ENCODE assay signal across 9 cellular contexts in genomic region chr11:44936527-44936926, GRCh38. TPM values are rescaled to one million over a fixed set of nuclear protein-coding genes. Genes with fewer than 3 reads are reported as not detected.
A peak's percentile ranks its signal among the peaks of the same experiment; 100 is the strongest.
DNase-seq lines count a peak whose midpoint lies in the region; ATAC-seq and TF ChIP-seq lines count a peak whose summit lies in the region.
"Had no signal": no experiment of that assay in that cellular context is flagged by ENCODE, and none has a peak within 500 bp of the region (broad histone marks: within the 10 kb centered on the region; RNA-seq: fewer than 3 reads in every experiment).

No MANE protein-coding gene starts in this region.

- H4K20me1 ChIP-seq in SU-DHL-6 (ENCODE audit: low read depth, low read length): no peaks in the 10 kb centered on the region

- H3K4me1 Mint-ChIP-seq in CD8-positive, alpha-beta T cell (ENCODE audit: low read depth): peaks cover 3% of the 10 kb centered on the region

- no peaks in the 10 kb centered on the region for H3K36me3 Mint-ChIP-seq in CD8-positive, alpha-beta T cell
- H3K36me3 Mint-ChIP-seq: activated naive CD8-positive, alpha-beta T cell had no signal

- no peaks in the 10 kb centered on the region for H3K9me3 Mint-ChIP-seq in CD8-positive, alpha-beta T cell

- peak; percentile 86 for TF ChIP-seq CTCF in CD8-positive, alpha-beta T cell (IDR thresholded peaks at IDR 0.05)
- TF ChIP-seq CTCF in SU-DHL-6 (IDR thresholded peaks at IDR 0.05; ENCODE audit: insufficient read depth, low read length, poor library complexity, severe bottlenecking) (peak; percentile 74), left ventricle myocardium inferior (IDR thresholded peaks at IDR 0.05; ENCODE audit: borderline replicate concordance) (peak; percentile 98)

- no peak overlapping the region for H3K4me3 ChIP-seq in CD8-positive, alpha-beta T cell (ENCODE audit: low read depth, low read length)
- no peak overlapping the region for H3K4me3 ChIP-seq in SU-DHL-6 (ENCODE audit: insufficient read depth, low read length, poor library complexity, severe bottlenecking)
- H3K4me3 ChIP-seq in left ventricle myocardium inferior: no peak overlapping the region

- DNase-seq in CD8-positive, alpha-beta T cell: peak; percentile 66 to 92 (median 80)
- DNase-seq in MV-4-11 (lab: John Stamatoyannopoulos, UW) (peak; percentile 62), left ventricle myocardium inferior (peak; percentile 81), sciatic nerve (ENCODE audit: low spot score) (peak; percentile 91)
- peak; percentile 69 for DNase-seq in activated naive CD8-positive, alpha-beta T cell treated with anti-CD3 and anti-CD28 coated beads, Interleukin-2, amount 50 U/mL, for 16 hours (ENCODE audit: low read depth, low spot score)

- no peak overlapping the region for H3K9ac ChIP-seq in SU-DHL-6 (ENCODE audit: low read length)

- H3K27me3 Mint-ChIP-seq in CD8-positive, alpha-beta T cell (ENCODE audit: low read depth): no peaks in the 10 kb centered on the region
- H3K27me3 Mint-ChIP-seq: activated naive CD8-positive, alpha-beta T cell had no signal

- no peaks in the 10 kb centered on the region for H3K79me2 ChIP-seq in SU-DHL-6 (ENCODE audit: insufficient read depth, low read length)

- H3K4me2 ChIP-seq in SU-DHL-6 (ENCODE audit: low read depth, low read length, poor library complexity, severe bottlenecking): no peak overlapping the region

- intact Hi-C loops in CD8-positive, alpha-beta T cell (cut with DNase I, micrococcal nuclease): loop anchor here (1.0 to 5.0 kb wide), 4 partner anchors 167 to 406 kb away; no protein-coding TSS in a partner anchor
- intact Hi-C loops in left ventricle myocardium inferior (cut with micrococcal nuclease) (loop anchor here (2.0 kb wide), 1 partner anchor 166 kb away; no protein-coding TSS in a partner anchor), sciatic nerve (cut with DNase I) (loop anchor here (2.0 to 10.0 kb wide), 2 partner anchors 166 to 358 kb away; no protein-coding TSS in a partner anchor)

- H3K27ac Mint-ChIP-seq in CD8-positive, alpha-beta T cell: no peak overlapping the region
- H3K27ac Mint-ChIP-seq: activated naive CD8-positive, alpha-beta T cell had no signal

- POLR2A ChIA-PET in CD8-positive, alpha-beta T cell (lab: Charles Lee): interaction anchor here (0.7 to 2.5 kb wide), 6 partner anchors 143 to 167 kb away, joined by 3 to 29 read pairs (median 4); no protein-coding TSS in a partner anchor

- H3K27ac ChIP-seq in CD8-positive, alpha-beta T cell (ENCODE audit: low read depth, low read length): no peak overlapping the region
- H3K27ac ChIP-seq in SU-DHL-6 (ENCODE audit: low read depth, low read length): no peak overlapping the region
- H3K27ac ChIP-seq in left ventricle myocardium inferior (replicated peaks): no peak overlapping the region

- no peak overlapping the region for H3K4me3 Mint-ChIP-seq in CD8-positive, alpha-beta T cell
- H3K4me3 Mint-ChIP-seq: activated naive CD8-positive, alpha-beta T cell had no signal

- H3K9me3 ChIP-seq in CD8-positive, alpha-beta T cell (ENCODE audit: low read length): no peaks in the 10 kb centered on the region
- no peaks in the 10 kb centered on the region for H3K9me3 ChIP-seq in SU-DHL-6 (ENCODE audit: insufficient read depth, low read length)
- H3K9me3 ChIP-seq in left ventricle myocardium inferior (replicated peaks): no peaks in the 10 kb centered on the region

- no peaks in the 10 kb centered on the region for H3K9me2 ChIP-seq in SU-DHL-6 (replicated peaks; ENCODE audit: insufficient read depth, low read length)

- peak; percentile 94 for ATAC-seq in CD8-positive, alpha-beta T cell
- peak; percentile 73 for ATAC-seq in GM21381 (IDR thresholded peaks at IDR 0.05; ENCODE audit: unreplicated experiment)
- ATAC-seq in sciatic nerve: peak; percentile 82
- ATAC-seq in GM19328 (IDR thresholded peaks at IDR 0.05; ENCODE audit: unreplicated experiment): no peak

- CTCF ChIA-PET in CD8-positive, alpha-beta T cell (lab: Charles Lee): interaction anchor here (0.7 to 26.3 kb wide), 34 partner anchors 9 to 404 kb away, joined by 3 to 1504 read pairs (median 5); partner anchors contain the start of gene TP53I11

- H3K4me1 ChIP-seq in CD8-positive, alpha-beta T cell (ENCODE audit: insufficient read depth, low read length): no peaks in the 10 kb centered on the region
- H3K4me1 ChIP-seq in left ventricle myocardium inferior: peaks cover 55% of the 10 kb centered on the region

- no peaks in the 10 kb centered on the region for H3F3A ChIP-seq in SU-DHL-6 (ENCODE audit: insufficient read depth)

- H3K27me3 ChIP-seq in CD8-positive, alpha-beta T cell (ENCODE audit: insufficient read depth, low read length): no peaks in the 10 kb centered on the region
- H3K27me3 ChIP-seq in SU-DHL-6 (ENCODE audit: low read length) (no peaks in the 10 kb centered on the region), left ventricle myocardium inferior (ENCODE audit: low read depth) (no peaks in the 10 kb centered on the region)

- no peaks in the 10 kb centered on the region for H3K36me3 ChIP-seq in CD8-positive, alpha-beta T cell (ENCODE audit: insufficient read depth, low read length)
- H3K36me3 ChIP-seq in SU-DHL-6 (ENCODE audit: low read length): no peaks in the 10 kb centered on the region
- H3K36me3 ChIP-seq in left ventricle myocardium inferior: peaks cover 4% of the 10 kb centered on the region

- no peak overlapping the region for H2AFZ ChIP-seq in SU-DHL-6 (ENCODE audit: low read depth, low read length, severe bottlenecking)

RNA-seq across cellular contexts. Expression of gene TP53I11, which starts 14.2 kb away (rescaled TPM):
- 1 to 10 TPM; 4.8 to 6.8 TPM for total RNA-seq in CD8-positive, alpha-beta T cell
- total RNA-seq in left ventricle myocardium inferior (39.4 TPM), sciatic nerve (101 TPM)
